In genomic region chr13:99321709-99322108, GRCh38 we compare ENCODE assay signal across 1 cellular context.
TF ChIP-seq lines count a peak whose summit lies in the region.

No MANE protein-coding gene starts in this region.

TF ChIP-seq in IMR-90, 13 proteins besides CTCF, POLR2A, EP300 and RAD21 (continued from another document):
- TF ChIP-seq ELK1 (IDR thresholded peaks at IDR 0.05; ENCODE audit: borderline replicate concordance, low read depth, low read length), result no peak
- TF ChIP-seq RFX5 (IDR thresholded peaks at IDR 0.05; ENCODE audit: low read depth, low read length), result no peak
- no peak for TF ChIP-seq RCOR1 (IDR thresholded peaks at IDR 0.05; ENCODE audit: insufficient replicate concordance, low read length)
- no peak for TF ChIP-seq MAZ (IDR thresholded peaks at IDR 0.05; ENCODE audit: borderline replicate concordance, low read depth, low read length)
